ENCODE assay signal across 17 cellular contexts in the genomic region with DNA sequence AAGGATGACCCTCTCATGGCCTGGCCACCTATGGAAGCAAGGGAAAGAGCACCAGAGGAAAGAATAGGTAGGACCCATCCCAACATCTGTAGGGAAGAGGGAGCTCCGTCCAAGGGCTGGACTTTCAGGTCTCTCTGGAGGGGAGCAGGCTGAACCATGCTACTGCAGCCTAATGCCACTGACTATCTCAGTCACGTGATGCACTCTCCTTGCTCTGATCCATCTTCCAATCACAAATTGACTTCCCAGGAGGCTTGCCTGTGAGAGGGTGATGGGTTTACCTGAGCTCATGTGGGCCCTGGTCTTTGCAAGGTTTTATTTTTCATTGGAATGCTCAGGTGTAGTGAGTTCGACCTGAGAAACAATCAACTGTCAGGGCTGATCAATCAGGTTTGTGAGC.
DNase-seq lines count a peak whose midpoint lies in the region; ATAC-seq, FAIRE-seq and TF ChIP-seq lines count a peak whose summit lies in the region.
"Had no signal": no experiment of that assay in that cellular context is flagged by ENCODE, and none has a peak within 500 bp of the region (broad histone marks: within the 10 kb centered on the region; RNA-seq: fewer than 3 reads in every experiment).

No MANE protein-coding gene starts in this region.

- H3K9me3 ChIP-seq in H1 (ENCODE audit: insufficient read depth in 2 of 2, low read depth in 1 of 2, low read length in 1 of 2): no peaks in the 10 kb centered on the region
- H3K9me3 ChIP-seq: Caco-2 had no signal

- no peak overlapping the region for H2BK120ac ChIP-seq in H1 (replicated peaks; ENCODE audit: low read depth, low read length)

- H3K9ac ChIP-seq in H1 (replicated peaks in 1 of 4; ENCODE audit: extremely low read depth in 1 of 4, low read depth in 3 of 4, low read length in 3 of 4): no peak overlapping the region

- no peak for TF ChIP-seq CTCF in H1 (IDR thresholded peaks at IDR 0.05; ENCODE audit: control extremely low read depth in 1 of 3, insufficient read depth in 1 of 3, low read depth in 1 of 3, low read length in 3 of 3)

- H2BK20ac ChIP-seq in H1 (ENCODE audit: low read length): no peak overlapping the region; the same call in 1 of the 2 replicates

- no peaks in the 10 kb centered on the region for H3K9me3 Mint-ChIP-seq in stimulated activated naive CD8-positive, alpha-beta T cell treated with anti-CD3 and anti-CD28 coated beads, Interleukin-15, amount 100 ng/mL, for 72 hours
- H3K9me3 Mint-ChIP-seq in stimulated activated memory B cell treated with anti-CD40 and anti-IgM and Interleukin-4, amounts not matched to agents 10 μg/mL and 1 μg/mL and 100 μg/mL, for 72 hours: peaks cover 3% of the 10 kb centered on the region

- ATAC-seq in stimulated activated naive CD8-positive, alpha-beta T cell treated with anti-CD3 and anti-CD28 coated beads, Interleukin-15, Interleukin-2, amounts not matched to agents 100 U/mL and 50 U/mL, for 24 hours: peak; percentile 14
- no peak for ATAC-seq in stimulated activated naive CD8-positive, alpha-beta T cell treated with anti-CD3 and anti-CD28 coated beads, Interleukin-15, amount 100 ng/mL, for 72 hours
- peak; percentile 8 for ATAC-seq in stimulated activated memory B cell treated with anti-CD40 and anti-IgM and Interleukin-4, amounts not matched to agents 10 μg/mL and 1 μg/mL and 100 μg/mL, for 72 hours
- ATAC-seq in HG03457 (IDR thresholded peaks at IDR 0.05; ENCODE audit: unreplicated experiment): no peak

- no peaks in the 10 kb centered on the region; a peak in 2 of 7 replicates for H3K27me3 ChIP-seq in H1 (replicated peaks in 1 of 4; ENCODE audit: control insufficient read depth in 3 of 4, extremely low read depth in 1 of 4, insufficient read depth in 3 of 4, low read length in 3 of 4)

- H3K36me3 ChIP-seq in H1 (ENCODE audit: control insufficient read depth in 2 of 4, insufficient read depth in 4 of 4, low read length in 3 of 4): no peaks in the 10 kb centered on the region

- H3K23ac ChIP-seq in H1 (ENCODE audit: insufficient read length): no peak overlapping the region

- no peak for TF ChIP-seq RAD21 in H1 (IDR thresholded peaks at IDR 0.05 in 1 of 2, conservative IDR thresholded peaks at IDR 0.05 in 1 of 2; ENCODE audit: low read depth in 2 of 2, low read length in 2 of 2)

- H3K27ac Mint-ChIP-seq in stimulated activated naive CD8-positive, alpha-beta T cell treated with anti-CD3 and anti-CD28 coated beads, Interleukin-15, amount 100 ng/mL, for 72 hours: no peak overlapping the region
- H3K27ac Mint-ChIP-seq in stimulated activated memory B cell treated with anti-CD40 and anti-IgM and Interleukin-4, amounts not matched to agents 10 μg/mL and 1 μg/mL and 100 μg/mL, for 72 hours: no peak overlapping the region
- H3K27ac Mint-ChIP-seq: CD4-positive, alpha-beta memory T cell had no signal

- no peak overlapping the region for H3K4ac ChIP-seq in H1 (replicated peaks; ENCODE audit: insufficient read length, low read depth, low read length)

- H3K4me1 Mint-ChIP-seq in stimulated activated naive CD8-positive, alpha-beta T cell treated with anti-CD3 and anti-CD28 coated beads, Interleukin-15, amount 100 ng/mL, for 72 hours: no peaks in the 10 kb centered on the region
- no peaks in the 10 kb centered on the region for H3K4me1 Mint-ChIP-seq in stimulated activated memory B cell treated with anti-CD40 and anti-IgM and Interleukin-4, amounts not matched to agents 10 μg/mL and 1 μg/mL and 100 μg/mL, for 72 hours
- H3K4me1 Mint-ChIP-seq: CD4-positive, alpha-beta memory T cell had no signal

- no peak overlapping the region for H4K8ac ChIP-seq in H1 (ENCODE audit: extremely low read depth, insufficient read depth, low read length)

- H3K18ac ChIP-seq in H1 (ENCODE audit: extremely low read depth, low read length): peak overlapping the region; percentile 63; the same call in 1 of the 2 replicates

- DNase-seq in stimulated activated naive CD8-positive, alpha-beta T cell treated with anti-CD3 and anti-CD28 coated beads, Interleukin-15, Interleukin-2, amounts not matched to agents 100 U/mL and 50 U/mL, for 24 hours: no peak
- DNase-seq in stimulated activated naive CD8-positive, alpha-beta T cell treated with anti-CD3 and anti-CD28 coated beads, Interleukin-15, amount 100 ng/mL, for 72 hours: no peak
- DNase-seq in H1 (ENCODE audit: low read depth in 1 of 2, low spot score in 2 of 2) (no peak), COLO668 (lab: John Stamatoyannopoulos, UW; ENCODE audit: unreplicated experiment) (no peak)
- DNase-seq: 8988T; C1 segment of cervical spinal cord; Caco-2; CD4-positive, alpha-beta memory T cell; DMS153; DND-41; GOT3; H7; HCEC 1CT had no signal

- no peaks in the 10 kb centered on the region for H3K79me1 ChIP-seq in H1 (ENCODE audit: low read depth, low read length)

- H3K14ac ChIP-seq in H1 (ENCODE audit: insufficient read length): no peak overlapping the region

- H3K4me1 ChIP-seq in H1 (replicated peaks in 1 of 4; ENCODE audit: control insufficient read depth in 3 of 4, insufficient read depth in 4 of 4, low read length in 3 of 4): peaks cover 3 to 14% (median 13%) of the 10 kb centered on the region in 4 experiments; a peak in 6 of 7 replicates
- H3K4me1 ChIP-seq: Caco-2 had no signal

- no peaks in the 10 kb centered on the region; a peak in 2 of 4 replicates for H3K79me2 ChIP-seq in H1 (ENCODE audit: control insufficient read depth in 1 of 2, insufficient read depth in 2 of 2, low read length in 2 of 2)

- no peak overlapping the region for H2AK5ac ChIP-seq in H1 (ENCODE audit: low read depth, low read length)

- H3K4me3 ChIP-seq in H1 (ENCODE audit: extremely low read depth in 1 of 4, insufficient read depth in 2 of 4, low read depth in 3 of 4, low read length in 4 of 4): no peak overlapping the region

- no peak overlapping the region for H2BK12ac ChIP-seq in H1 (ENCODE audit: low read depth, low read length)

- TF ChIP-seq EP300 in H1 (IDR thresholded peaks at IDR 0.05; ENCODE audit: borderline replicate concordance in 1 of 2, low read depth in 2 of 2, low read length in 2 of 2): no peak

- no peak overlapping the region for H3K4me3 Mint-ChIP-seq in stimulated activated naive CD8-positive, alpha-beta T cell treated with anti-CD3 and anti-CD28 coated beads, Interleukin-15, amount 100 ng/mL, for 72 hours
- H3K4me3 Mint-ChIP-seq in stimulated activated memory B cell treated with anti-CD40 and anti-IgM and Interleukin-4, amounts not matched to agents 10 μg/mL and 1 μg/mL and 100 μg/mL, for 72 hours: no peak overlapping the region
- H3K4me3 Mint-ChIP-seq: CD4-positive, alpha-beta memory T cell had no signal

- POLR2A ChIA-PET in H1 (lab: Charles Lee; ENCODE audit: partially characterized antibody): no interaction called here

- peaks cover 2% of the 10 kb centered on the region; the same call in 1 of the 2 replicates for H3K23me2 ChIP-seq in H1 (ENCODE audit: low read depth, low read length)

- H3K56ac ChIP-seq in H1 (replicated peaks; ENCODE audit: insufficient read length, low read depth, low read length): no peak overlapping the region

- H4K91ac ChIP-seq in H1 (replicated peaks; ENCODE audit: insufficient read length, low read length): no peak overlapping the region

- no peak overlapping the region for H2BK15ac ChIP-seq in H1 (ENCODE audit: low read length)

- H2BK5ac ChIP-seq in H1 (ENCODE audit: low read depth, low read length): no peak overlapping the region

- no peak overlapping the region for H3K4me2 ChIP-seq in H1 (ENCODE audit: insufficient read depth in 1 of 2, low read depth in 2 of 2, low read length in 2 of 2)

- 89% methylated on average over 3 of the region's 3 CpGs; no CpG with 5 or more reads in 1 of the 2 experiments for WGBS in H1 (ENCODE audit: extremely low coverage in 1 of 2, insufficient coverage in 1 of 2, insufficient read length in 1 of 2, insufficient replicate concordance in 2 of 2, low coverage in 1 of 2, low lambda C conversion rate in 2 of 2, missing lambda C conversion rate in 1 of 2), 2 experiments

- TF ChIP-seq POLR2A in H1 (IDR thresholded peaks at IDR 0.05; ENCODE audit: control extremely low read depth in 1 of 2, low read depth in 2 of 2, low read length in 2 of 2): no peak

- peaks cover 8% of the 10 kb centered on the region for H3K36me3 Mint-ChIP-seq in stimulated activated memory B cell treated with anti-CD40 and anti-IgM and Interleukin-4, amounts not matched to agents 10 μg/mL and 1 μg/mL and 100 μg/mL, for 72 hours
- H3K36me3 Mint-ChIP-seq: CD4-positive, alpha-beta memory T cell had no signal

- no peak overlapping the region for H3K27ac ChIP-seq in H1 (ENCODE audit: low read depth, low read length)

- no peak for FAIRE-seq in H1 (lab: Jason Lieb, UNC)
- FAIRE-seq: G401.6, GM12892 had no signal

- H4K5ac ChIP-seq in H1 (ENCODE audit: insufficient read length, low read depth, low read length): no peak overlapping the region

- H2AFZ ChIP-seq in H1 (ENCODE audit: low read length): no peak overlapping the region

- CTCF ChIA-PET in H1 (lab: Charles Lee; ENCODE audit: partially characterized antibody): interaction anchor here (1.5 kb wide), 1 partner anchor 134 kb away, joined by 3 read pairs; no protein-coding TSS in a partner anchor

- no peaks in the 10 kb centered on the region for H4K20me1 ChIP-seq in H1 (replicated peaks in 1 of 2; ENCODE audit: control insufficient read depth in 1 of 2, insufficient read depth in 2 of 2, low read length in 2 of 2)

- peaks cover 13% of the 10 kb centered on the region for H3K27me3 Mint-ChIP-seq in stimulated activated naive CD8-positive, alpha-beta T cell treated with anti-CD3 and anti-CD28 coated beads, Interleukin-15, amount 100 ng/mL, for 72 hours
- H3K27me3 Mint-ChIP-seq in stimulated activated memory B cell treated with anti-CD40 and anti-IgM and Interleukin-4, amounts not matched to agents 10 μg/mL and 1 μg/mL and 100 μg/mL, for 72 hours: peaks cover 10% of the 10 kb centered on the region

TF ChIP-seq in H1, 55 proteins besides CTCF, POLR2A, EP300 and RAD21 (continues in another document):
- TF ChIP-seq BACH1 (IDR thresholded peaks at IDR 0.05; ENCODE audit: low read length) (no peak), KDM5A (IDR thresholded peaks at IDR 0.05; ENCODE audit: low read length) (no peak), RXRA (IDR thresholded peaks at IDR 0.05; ENCODE audit: insufficient read depth, low read depth, low read length) (no peak), CREB1 (IDR thresholded peaks at IDR 0.05) (no peak), ASH2L (IDR thresholded peaks at IDR 0.05; ENCODE audit: low read length) (no peak), BRCA1 (IDR thresholded peaks at IDR 0.05; ENCODE audit: low read depth, low read length) (no peak)
- TF ChIP-seq, protein P1, sequence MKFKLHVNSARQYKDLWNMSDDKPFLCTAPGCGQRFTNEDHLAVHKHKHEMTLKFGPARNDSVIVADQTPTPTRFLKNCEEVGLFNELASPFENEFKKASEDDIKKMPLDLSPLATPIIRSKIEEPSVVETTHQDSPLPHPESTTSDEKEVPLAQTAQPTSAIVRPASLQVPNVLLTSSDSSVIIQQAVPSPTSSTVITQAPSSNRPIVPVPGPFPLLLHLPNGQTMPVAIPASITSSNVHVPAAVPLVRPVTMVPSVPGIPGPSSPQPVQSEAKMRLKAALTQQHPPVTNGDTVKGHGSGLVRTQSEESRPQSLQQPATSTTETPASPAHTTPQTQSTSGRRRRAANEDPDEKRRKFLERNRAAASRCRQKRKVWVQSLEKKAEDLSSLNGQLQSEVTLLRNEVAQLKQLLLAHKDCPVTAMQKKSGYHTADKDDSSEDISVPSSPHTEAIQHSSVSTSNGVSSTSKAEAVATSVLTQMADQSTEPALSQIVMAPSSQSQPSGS (IDR thresholded peaks at IDR 0.05; ENCODE audit: low read length): no peak

Comparison
In these comparisons a context has a peak if more than half of its experiments do, and no peak if none do; other contexts are left out.
1. ATAC-seq: peak in stimulated activated naive CD8-positive, alpha-beta T cell treated with anti-CD3 and anti-CD28 coated beads, Interleukin-15, Interleukin-2, amounts not matched to agents 100 U/mL and 50 U/mL, for 24 hours (single experiment) and stimulated activated memory B cell treated with anti-CD40 and anti-IgM and Interleukin-4, amounts not matched to agents 10 μg/mL and 1 μg/mL and 100 μg/mL, for 72 hours (single experiment); none in stimulated activated naive CD8-positive, alpha-beta T cell treated with anti-CD3 and anti-CD28 coated beads, Interleukin-15, amount 100 ng/mL, for 72 hours (single experiment) and HG03457 (single experiment).